Comparison of ENCODE assay signal across 11 cellular contexts in the genomic region with DNA sequence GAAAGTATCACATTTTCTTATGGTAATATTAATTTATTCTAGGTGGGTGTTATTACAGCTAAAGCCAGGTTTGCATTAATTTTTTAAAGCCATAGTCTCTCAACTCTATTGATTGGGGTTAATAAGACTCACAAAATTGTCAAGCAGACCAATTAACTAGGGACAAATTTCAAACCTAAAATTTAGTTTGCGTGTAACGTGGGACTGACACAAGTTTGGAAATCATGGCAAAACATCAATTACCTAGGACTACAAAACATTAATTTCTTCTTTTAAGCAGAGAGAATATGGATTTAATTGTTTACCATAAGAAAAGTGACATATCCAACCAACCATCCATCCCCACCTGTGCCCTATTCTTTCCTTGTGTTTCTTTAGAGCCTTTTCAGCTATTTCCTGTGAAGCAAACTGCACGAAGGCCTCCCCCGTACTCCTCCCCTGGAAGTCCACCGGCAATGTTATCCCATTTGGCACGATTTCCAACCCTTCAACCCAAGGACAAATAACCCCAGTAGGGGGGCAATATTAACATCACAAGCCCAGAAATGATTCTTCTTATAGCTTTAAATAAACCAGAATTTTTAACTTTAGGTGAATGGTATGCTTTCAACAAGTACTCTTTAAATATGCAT. TPM values are rescaled to one million over a fixed set of nuclear protein-coding genes. Genes with fewer than 3 reads are reported as not detected.
A peak's percentile ranks its signal among the peaks of the same experiment; 100 is the strongest.
DNase-seq lines count a peak whose midpoint lies in the region; ATAC-seq and TF ChIP-seq lines count a peak whose summit lies in the region.
"Had no signal": no experiment of that assay in that cellular context is flagged by ENCODE, and none has a peak within 500 bp of the region (broad histone marks: within the 10 kb centered on the region; RNA-seq: fewer than 3 reads in every experiment).

No MANE protein-coding gene starts in this region.

- WGBS in sigmoid colon, 2 donors, result 32 to 34% methylated on average over 6 of the region's 6 CpGs

- H3K27me3 ChIP-seq in sigmoid colon, result no peaks in the 10 kb centered on the region

- intact Hi-C loops in sigmoid colon (cut with DNase I), result no loop called here

- peak overlapping the region; percentile 15; the same call in 1 of the 2 replicates for H3K27ac ChIP-seq in VCaP
- peak overlapping the region in 2 of 4 donors; percentile 100 for H3K27ac ChIP-seq in sigmoid colon

- TF ChIP-seq CTCF in VCaP (conservative IDR thresholded peaks at IDR 0.05) (no peak), fibroblast of the aortic adventitia (IDR thresholded peaks at IDR 0.05; ENCODE audit: insufficient read depth, low read length) (no peak), sigmoid colon (IDR thresholded peaks at IDR 0.05) (no peak)

- DNase-seq in DMS79 treated with DMSO at 0.1 percent for 48 hours (lab: John Stamatoyannopoulos, UW) (peak; percentile 19), DMS79 (lab: John Stamatoyannopoulos, UW) (no peak), fibroblast of the aortic adventitia (ENCODE audit: low read depth) (peak; percentile 27), sigmoid colon (peak; percentile 29), NCI-H526 (lab: John Stamatoyannopoulos, UW) (no peak), kidney glomerular epithelial cell (lab: John Stamatoyannopoulos, UW) (no peak)
- DNase-seq: 8988T, activated gamma-delta T cell, NCI-H1436 had no signal

- no peak for TF ChIP-seq POLR2A in sigmoid colon (IDR thresholded peaks at IDR 0.05)

- peaks cover 41 to 82% (median 66%) of the 10 kb centered on the region in 4 donors for H3K36me3 ChIP-seq in sigmoid colon

- ATAC-seq in GM19467 (IDR thresholded peaks at IDR 0.05; ENCODE audit: unreplicated experiment), result no peak

- peak overlapping the region; percentile 83 for H3K4me3 ChIP-seq in fibroblast of the aortic adventitia (ENCODE audit: low read depth, low read length)
- peak overlapping the region in 2 of 4 donors; percentile 100 for H3K4me3 ChIP-seq in sigmoid colon

- peaks cover 0 to 75% (median 65%) of the 10 kb centered on the region in 4 donors for H3K4me1 ChIP-seq in sigmoid colon

- no peaks in the 10 kb centered on the region for H3K9me3 ChIP-seq in sigmoid colon

- no peak for TF ChIP-seq EP300 in sigmoid colon (IDR thresholded peaks at IDR 0.05)

RNA-seq across cellular contexts. Expression of gene HNRNPH1, which starts 4.4 kb away (rescaled TPM):
- 397 and 968 TPM in 2 replicates for total RNA-seq in fibroblast of the aortic adventitia (ENCODE audit: low replicate concordance)
- total RNA-seq in sigmoid colon, result 100 to 1,000 TPM; 264 to 495 (median 312) TPM
- 100 to 1,000 TPM in 1 of 3 donors, 10 to 100 TPM in 2; 63.8 to 255 (median 73.3) TPM for polyA plus RNA-seq in sigmoid colon

Comparison
In these comparisons a context has a peak if more than half of its experiments do, and no peak if none do; other contexts are left out.
1. DNase-seq: peak in DMS79 treated with DMSO at 0.1 percent for 48 hours (single experiment), fibroblast of the aortic adventitia (single experiment) and sigmoid colon (single experiment); none in DMS79 (single experiment), NCI-H526 (0 of 2) and kidney glomerular epithelial cell (single experiment).